8 cellular contexts compared by ENCODE assay signal in genomic region chr1:56803561-56804156, GRCh38. TPM values are rescaled to one million over a fixed set of nuclear protein-coding genes. Genes with fewer than 3 reads are reported as not detected.
A peak's percentile ranks its signal among the peaks of the same experiment; 100 is the strongest.
DNase-seq lines count a peak whose midpoint lies in the region; ATAC-seq and TF ChIP-seq lines count a peak whose summit lies in the region.

No MANE protein-coding gene starts in this region.

- ATAC-seq in Right ventricle myocardium superior (ENCODE audit: poor library complexity) (no peak), HG03066 (IDR thresholded peaks at IDR 0.05; ENCODE audit: low read depth, unreplicated experiment) (peak; percentile 56), foreskin keratinocyte (peak; percentile 64)

- no peaks in the 10 kb centered on the region for H4K20me1 ChIP-seq in OCI-LY1 (ENCODE audit: insufficient read depth, low read length)

- TF ChIP-seq CTCF in cardiac muscle cell (IDR thresholded peaks at IDR 0.05; ENCODE audit: low read depth, low read length) (peak; percentile 61), OCI-LY1 (IDR thresholded peaks at IDR 0.05; ENCODE audit: low read length) (peak; percentile 46; the same call in 1 of the 2 replicates), foreskin keratinocyte (conservative IDR thresholded peaks at IDR 0.05) (peak; percentile 59), ovary (IDR thresholded peaks at IDR 0.05) (no peak)

- H3F3A ChIP-seq in OCI-LY1 (ENCODE audit: insufficient read depth, low read length): no peaks in the 10 kb centered on the region

- no peaks in the 10 kb centered on the region for H3K9me3 ChIP-seq in cardiac muscle cell (ENCODE audit: low read depth)
- H3K9me3 ChIP-seq in OCI-LY1 (ENCODE audit: low read length): no peaks in the 10 kb centered on the region
- no peaks in the 10 kb centered on the region for H3K9me3 ChIP-seq in ovary

- H3K27ac ChIP-seq in cardiac muscle cell (no peak overlapping the region), OCI-LY1 (ENCODE audit: low read depth, low read length, poor library complexity, severe bottlenecking) (no peak overlapping the region), foreskin keratinocyte (no peak overlapping the region), ovary (no peak overlapping the region)

- H3K4me1 ChIP-seq in cardiac muscle cell (ENCODE audit: low read depth): peaks cover 7% of the 10 kb centered on the region
- no peaks in the 10 kb centered on the region for H3K4me1 ChIP-seq in OCI-LY1 (ENCODE audit: insufficient read depth, low read length, severe bottlenecking)
- H3K4me1 ChIP-seq in foreskin keratinocyte: no peaks in the 10 kb centered on the region
- H3K4me1 ChIP-seq in ovary (ENCODE audit: insufficient read depth): no peaks in the 10 kb centered on the region

- H3K36me3 ChIP-seq in cardiac muscle cell: no peaks in the 10 kb centered on the region
- no peaks in the 10 kb centered on the region for H3K36me3 ChIP-seq in OCI-LY1 (ENCODE audit: insufficient read depth, low read length)
- H3K36me3 ChIP-seq in ovary: no peaks in the 10 kb centered on the region

- no peaks in the 10 kb centered on the region for H3K79me2 ChIP-seq in OCI-LY1 (ENCODE audit: insufficient read depth, low read length)

- 70 to 77% (median 75%) methylated on average over 5 of the region's 5 CpGs for WGBS in ovary, 3 donors

- DNase-seq in cardiac muscle cell (ENCODE audit: low read depth in 1 of 2, low spot score in 1 of 2) (peak; percentile 27 to 62), Right ventricle myocardium superior (no peak), foreskin keratinocyte (no peak), ovary (no peak), GF-D8 (lab: John Stamatoyannopoulos, UW) (no peak)
- no peak for DNase-seq in activated CD8-positive, alpha-beta memory T cell treated with anti-CD3 and anti-CD28 coated beads, Interleukin-2, amount 50 U/mL, for 4 hours

- H3K9me2 ChIP-seq in OCI-LY1 (ENCODE audit: low read depth, low read length): no peaks in the 10 kb centered on the region

- H3K4me2 ChIP-seq in OCI-LY1 (ENCODE audit: low read length): no peak overlapping the region

- intact Hi-C loops in Right ventricle myocardium superior (cut with DNase I) (no loop called here), ovary (cut with DNase I) (no loop called here)

- H3K4me3 ChIP-seq in cardiac muscle cell: no peak overlapping the region
- no peak overlapping the region for H3K4me3 ChIP-seq in OCI-LY1 (ENCODE audit: low read depth, low read length, poor library complexity, severe bottlenecking)
- no peak overlapping the region for H3K4me3 ChIP-seq in ovary

- TF ChIP-seq POLR2A in ovary (IDR thresholded peaks at IDR 0.05): no peak

- H2AFZ ChIP-seq in OCI-LY1 (ENCODE audit: low read length): no peak overlapping the region

- TF ChIP-seq EP300 in ovary (IDR thresholded peaks at IDR 0.05): no peak

- no peaks in the 10 kb centered on the region for H3K27me3 ChIP-seq in cardiac muscle cell
- no peaks in the 10 kb centered on the region for H3K27me3 ChIP-seq in OCI-LY1 (ENCODE audit: insufficient read depth, low read length)
- peaks cover 4% of the 10 kb centered on the region for H3K27me3 ChIP-seq in foreskin keratinocyte
- H3K27me3 ChIP-seq in ovary: no peaks in the 10 kb centered on the region

- H3K9ac ChIP-seq in OCI-LY1 (ENCODE audit: low read length): no peak overlapping the region

RNA-seq across cellular contexts. Expression of gene FYB2, which starts 15.5 kb away (rescaled TPM):
- 0.14 and 0.48 TPM in 2 replicates for total RNA-seq in cardiac muscle cell
- 0.45 and 1.3 TPM in 2 replicates for polyA plus RNA-seq in cardiac muscle cell
- total RNA-seq in Right ventricle myocardium superior: 14.3 TPM
- total RNA-seq in foreskin keratinocyte: not detected in 2 replicates
- polyA plus RNA-seq in foreskin keratinocyte: not detected in 2 replicates
- 10 to 100 TPM in 1 of 7 donors, 1 to 10 TPM in 4, not detected in 2; 1.2 to 81.5 (median 2.1) TPM for total RNA-seq in ovary
- polyA plus RNA-seq in ovary: under 1 TPM; 0.06 to 0.18 TPM

RNA-seq across cellular contexts. Expression of gene C8A, which starts 50.9 kb away (rescaled TPM):
- total RNA-seq in cardiac muscle cell (not detected in 2 replicates), Right ventricle myocardium superior (not detected), foreskin keratinocyte (not detected in 2 replicates), ovary (under 1 TPM in 1 of 7 donors, not detected in 6; 0.08 TPM)
- polyA plus RNA-seq in cardiac muscle cell (not detected in 2 replicates), foreskin keratinocyte (not detected in 2 replicates), ovary (not detected)

Comparison
In these comparisons a context has a peak if more than half of its experiments do, and no peak if none do; other contexts are left out.
1. DNase-seq: peak in cardiac muscle cell (2 of 2); none in Right ventricle myocardium superior (single experiment), foreskin keratinocyte (0 of 2), ovary (0 of 5), activated CD8-positive, alpha-beta memory T cell treated with anti-CD3 and anti-CD28 coated beads, Interleukin-2, amount 50 U/mL, for 4 hours (single experiment) and GF-D8 (single experiment).
2. CTCF ChIP-seq: peak in cardiac muscle cell (single experiment), OCI-LY1 (single experiment) and foreskin keratinocyte (single experiment); none in ovary (0 of 3).